Comparison of ENCODE assay signal across 7 cellular contexts in genomic region chr18:24590946-24591345, GRCh38.
"Had no signal": no experiment of that assay in that cellular context is flagged by ENCODE, and none has a peak within 500 bp of the region (broad histone marks: within the 10 kb centered on the region; RNA-seq: fewer than 3 reads in every experiment).

No MANE protein-coding gene starts in this region.

- H3K27ac Mint-ChIP-seq: GM23338, H9, IgD-negative memory B cell had no signal

- H3K4me3 ChIP-seq: GM23338 had no signal

- H3K4me3 Mint-ChIP-seq: GM23338, H9, IgD-negative memory B cell had no signal

- H3K4me2 ChIP-seq: GM23338 had no signal

- H2AFZ ChIP-seq: GM23338 had no signal

- H3K36me3 Mint-ChIP-seq: IgD-negative memory B cell had no signal

- H3K4me1 Mint-ChIP-seq: IgD-negative memory B cell had no signal

- DNase-seq: H9, HCEC 1CT had no signal

- FAIRE-seq: H1, H54, HTR-8/SVneo had no signal

- ATAC-seq: GM23338 had no signal
